In the genomic region with DNA sequence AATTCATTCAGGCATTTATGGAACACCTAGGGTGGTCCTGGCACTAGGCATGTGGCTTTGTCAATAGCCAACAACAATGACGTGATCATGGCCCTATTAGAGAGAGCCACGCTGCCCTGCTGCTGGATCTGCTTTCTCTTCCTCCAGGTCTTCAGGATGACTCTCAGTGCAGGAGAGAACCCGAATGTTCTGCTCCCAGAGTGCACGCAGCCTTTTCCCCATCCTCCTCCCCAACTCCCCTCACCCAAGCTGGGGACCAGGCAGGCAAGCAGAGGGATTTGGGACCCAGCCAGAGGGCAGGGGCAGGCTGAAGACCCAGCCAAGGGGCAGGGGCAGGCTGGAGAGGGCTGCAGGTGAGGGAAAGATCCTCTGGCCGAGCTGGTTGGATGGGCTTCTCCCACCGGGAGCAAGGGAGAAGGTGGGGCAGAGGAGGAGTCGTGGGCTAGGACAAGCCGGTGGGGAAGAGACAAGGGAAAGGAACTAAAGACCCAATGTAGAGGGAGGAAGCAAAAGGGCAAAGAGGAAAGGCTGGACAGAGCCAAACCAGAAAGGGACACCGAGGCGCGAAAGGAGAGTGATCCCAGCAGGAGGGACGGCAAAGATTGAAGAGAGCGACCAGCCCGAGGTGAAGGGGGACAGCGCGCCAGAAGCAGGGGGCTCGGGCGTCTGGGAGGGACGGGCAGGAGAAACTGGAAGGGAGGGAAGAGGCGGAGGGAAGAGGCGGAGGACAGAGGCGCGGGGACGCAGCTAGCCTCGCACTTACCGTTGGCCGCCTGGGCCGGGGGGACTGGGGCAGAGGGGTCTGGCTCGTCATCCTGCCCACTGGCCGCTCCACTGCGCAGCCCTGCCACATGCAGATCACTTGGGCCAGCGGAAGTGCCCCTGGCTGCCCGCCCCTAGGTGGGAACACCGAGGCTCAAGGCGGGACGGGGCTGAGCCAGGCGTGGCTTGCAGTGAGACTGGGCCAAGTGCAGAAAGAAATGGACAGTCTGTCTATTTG, we compare ENCODE assay signal across 9 cellular contexts. TPM values are rescaled to one million over a fixed set of nuclear protein-coding genes. Genes with fewer than 3 reads are reported as not detected.
DNase-seq lines count a peak whose midpoint lies in the region; TF ChIP-seq lines count a peak whose summit lies in the region.
"Had no signal": no experiment of that assay in that cellular context is flagged by ENCODE, and none has a peak within 500 bp of the region (broad histone marks: within the 10 kb centered on the region; RNA-seq: fewer than 3 reads in every experiment).

A gene with protein sequence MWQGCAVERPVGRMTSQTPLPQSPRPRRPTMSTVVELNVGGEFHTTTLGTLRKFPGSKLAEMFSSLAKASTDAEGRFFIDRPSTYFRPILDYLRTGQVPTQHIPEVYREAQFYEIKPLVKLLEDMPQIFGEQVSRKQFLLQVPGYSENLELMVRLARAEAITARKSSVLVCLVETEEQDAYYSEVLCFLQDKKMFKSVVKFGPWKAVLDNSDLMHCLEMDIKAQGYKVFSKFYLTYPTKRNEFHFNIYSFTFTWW (minus strand): TSS at position 880 of the 1,000 bp plus-strand sequence. CDS start 27 bp downstream, at position 853.

- H3K4me3 ChIP-seq in HUES48 (ENCODE audit: low read depth, low read length) (peak within 1 kb of the TSS; percentile 73), hepatocyte (peak within 1 kb of the TSS; percentile 10), spleen (peak within 1 kb of the TSS in 7 of 8 donors; percentile 2 to 60 (median 23))

- no peaks in the 10 kb centered on the region for H3K9me3 Mint-ChIP-seq in activated naive CD8-positive, alpha-beta T cell treated with anti-CD3 and anti-CD28 coated beads for 36 hours

- peak within 1 kb of the TSS; percentile 85 for H3K4me2 ChIP-seq in hepatocyte

- DNase-seq in activated naive CD8-positive, alpha-beta T cell treated with anti-CD3 and anti-CD28 coated beads for 36 hours, result no peak
- DNase-seq in hepatocyte (ENCODE audit: low spot score) (peak; percentile 55), spleen (no peak), OCI-M1 (lab: John Stamatoyannopoulos, UW) (no peak), Kasumi-1 (lab: John Stamatoyannopoulos, UW) (no peak), T-helper 9 cell (no peak)
- no peak for DNase-seq in NK-92 treated with Interleukin-12 subunit alpha and Interleukin-12 subunit beta, amount 100 ng/mL, for 24 hours (lab: John Stamatoyannopoulos, UW)

- peak within 1 kb of the TSS; percentile 87 for H2AFZ ChIP-seq in hepatocyte

- peak within 1 kb of the TSS; percentile 65 for H3K9ac ChIP-seq in HUES48 (ENCODE audit: low read depth, low read length)

- H3K4me1 ChIP-seq in HUES48 (ENCODE audit: control insufficient read depth, insufficient read depth, low read length), result 0 out of 2 replicates have a peak, but pooled peaks cover 3% of the 10 kb centered on the region
- peaks cover 9% of the 10 kb centered on the region for H3K4me1 ChIP-seq in hepatocyte (ENCODE audit: insufficient read depth)
- H3K4me1 ChIP-seq in spleen, result peaks cover 0 to 8% (median 3%) of the 10 kb centered on the region in 6 donors

- H3K36me3 Mint-ChIP-seq in activated naive CD8-positive, alpha-beta T cell treated with anti-CD3 and anti-CD28 coated beads for 36 hours, result no peaks in the 10 kb centered on the region

- WGBS in hepatocyte (ENCODE audit: low lambda C conversion rate, missing lambda C conversion rate), result 11% methylated on average over 33 of the region's 37 CpGs
- 21 to 34% (median 25%) methylated on average over 36 to 37 of the region's 37 CpGs for WGBS in spleen, 5 donors

- intact Hi-C loops in spleen (cut with DNase I; ENCODE audit: low total_unique reads), result no loop called here

- TF ChIP-seq CTCF in hepatocyte (IDR thresholded peaks at IDR 0.05; ENCODE audit: poor library complexity) (no peak), spleen (IDR thresholded peaks at IDR 0.05 in 8 of 11, conservative IDR thresholded peaks at IDR 0.05 in 3 of 11) (no peak)

- peaks cover 25% of the 10 kb centered on the region for H3K27me3 Mint-ChIP-seq in activated naive CD8-positive, alpha-beta T cell treated with anti-CD3 and anti-CD28 coated beads for 36 hours

- H3K27me3 ChIP-seq in HUES48 (ENCODE audit: control insufficient read depth, insufficient read depth, low read length), result no peaks in the 10 kb centered on the region
- no peaks in the 10 kb centered on the region for H3K27me3 ChIP-seq in hepatocyte
- peaks cover 0 to 20% (median 8%) of the 10 kb centered on the region in 7 donors for H3K27me3 ChIP-seq in spleen (replicated peaks in 1 of 7)

- peak within 1 kb of the TSS; percentile 51 for H3K27ac Mint-ChIP-seq in activated naive CD8-positive, alpha-beta T cell treated with anti-CD3 and anti-CD28 coated beads for 36 hours
- H3K27ac Mint-ChIP-seq: IgD-negative memory B cell had no signal

- peak within 1 kb of the TSS; percentile 42 for H3K27ac ChIP-seq in HUES48 (ENCODE audit: low read depth, low read length)
- peak within 1 kb of the TSS; percentile 72 for H3K27ac ChIP-seq in hepatocyte
- H3K27ac ChIP-seq in spleen, result peak within 1 kb of the TSS in 1 of 8 donors; percentile 21

- no peaks in the 10 kb centered on the region for H3K79me2 ChIP-seq in hepatocyte

- no peaks in the 10 kb centered on the region for H4K20me1 ChIP-seq in hepatocyte (ENCODE audit: insufficient read depth, poor library complexity, severe bottlenecking)

- no peak for TF ChIP-seq POLR2A in spleen (IDR thresholded peaks at IDR 0.05)

- no peak within 1 kb of the TSS for H3K4me3 Mint-ChIP-seq in activated naive CD8-positive, alpha-beta T cell treated with anti-CD3 and anti-CD28 coated beads for 36 hours
- H3K4me3 Mint-ChIP-seq: IgD-negative memory B cell had no signal

- H3K9me2 ChIP-seq in hepatocyte (replicated peaks; ENCODE audit: insufficient read depth), result no peaks in the 10 kb centered on the region

- no peaks in the 10 kb centered on the region for H3K36me3 ChIP-seq in HUES48 (ENCODE audit: control insufficient read depth, insufficient read depth, low read length)
- no peaks in the 10 kb centered on the region for H3K36me3 ChIP-seq in hepatocyte (replicated peaks; ENCODE audit: insufficient read depth, low read depth)
- no peaks in the 10 kb centered on the region for H3K36me3 ChIP-seq in spleen

- H3K9me3 ChIP-seq in HUES48 (ENCODE audit: control insufficient read depth, insufficient read depth, low read length), result no peaks in the 10 kb centered on the region
- no peaks in the 10 kb centered on the region for H3K9me3 ChIP-seq in hepatocyte (ENCODE audit: low read depth)
- no peaks in the 10 kb centered on the region for H3K9me3 ChIP-seq in spleen

- H3K4me1 Mint-ChIP-seq in activated naive CD8-positive, alpha-beta T cell treated with anti-CD3 and anti-CD28 coated beads for 36 hours, result no peaks in the 10 kb centered on the region

RNA-seq across cellular contexts. Expression of the gene that starts here (rescaled TPM):
- under 1 TPM; 0.12 to 0.50 TPM for total RNA-seq in activated naive CD8-positive, alpha-beta T cell treated with anti-CD3 and anti-CD28 coated beads for 36 hours
- total RNA-seq in hepatocyte (6.0 TPM in 2 replicates), spleen (under 1 TPM in 5 of 7 donors, not detected in 2; 0.40 to 0.82 (median 0.69) TPM)
- polyA plus RNA-seq in hepatocyte (8.1 and 8.7 TPM in 2 replicates), spleen (under 1 TPM; 0.20 to 0.44 (median 0.35) TPM)

Comparison
In these comparisons a context has a peak if more than half of its experiments do, and no peak if none do; other contexts are left out.
1. H3K4me3 ChIP-seq: peak in every context shown above with its lines; median percentile 73 in HUES48; 23 in spleen; 10 in hepatocyte.